In genomic region chr2:88735853-88736252, GRCh38 we compare ENCODE assay signal across 9 cellular contexts. TPM values are rescaled to one million over a fixed set of nuclear protein-coding genes. Genes with fewer than 3 reads are reported as not detected.
DNase-seq lines count a peak whose midpoint lies in the region; FAIRE-seq and TF ChIP-seq lines count a peak whose summit lies in the region.
"Had no signal": no experiment of that assay in that cellular context is flagged by ENCODE, and none has a peak within 500 bp of the region (broad histone marks: within the 10 kb centered on the region; RNA-seq: fewer than 3 reads in every experiment).

No MANE protein-coding gene starts in this region.

- no peak for FAIRE-seq in GM12891 (lab: Jason Lieb, UNC)

- TF ChIP-seq POLR2A in GM12891 (IDR thresholded peaks at IDR 0.05; ENCODE audit: low read depth, low read length), result no peak

- DNase-seq in Ammon's horn (ENCODE audit: low spot score) (peak; percentile 24), HPDE6-E6E7 (ENCODE audit: extremely low spot score) (peak; percentile 51), putamen (ENCODE audit: low spot score) (peak; percentile 54), HuH-7 (ENCODE audit: low spot score) (no peak), GM12891 (ENCODE audit: insufficient read length, low spot score) (no peak), KG1 (lab: John Stamatoyannopoulos, UW) (no peak)
- DNase-seq in activated naive CD4-positive, alpha-beta T cell treated with anti-CD3 and anti-CD28 coated beads, Interleukin-2, amount 50 U/mL, for 16 hours, result peak; percentile 39
- DNase-seq in activated T-helper 1 cell treated with anti-CD3 and anti-CD28 coated beads, Interleukin-12 subunit alpha, Interleukin-12 subunit beta, Interleukin-2, Interleukin-4 antibody, amounts not matched to agents 30 ng/mL and 10 ng/mL and 1 ng/mL, durations not matched to agents 14 hours and 24 hours and 36 hours (ENCODE audit: low spot score), result no peak
- DNase-seq: CD8-positive, alpha-beta memory T cell had no signal

- peaks cover 20% of the 10 kb centered on the region for H3K4me1 Mint-ChIP-seq in activated T-helper 1 cell treated with anti-CD3 and anti-CD28 coated beads, Interleukin-12 subunit alpha, Interleukin-12 subunit beta, Interleukin-2, Interleukin-4 antibody, amounts not matched to agents 30 ng/mL and 10 ng/mL and 1 ng/mL, durations not matched to agents 14 hours and 24 hours and 36 hours (ENCODE audit: low read depth)

- H3K4me3 Mint-ChIP-seq in activated T-helper 1 cell treated with anti-CD3 and anti-CD28 coated beads, Interleukin-12 subunit alpha, Interleukin-12 subunit beta, Interleukin-2, Interleukin-4 antibody, amounts not matched to agents 30 ng/mL and 10 ng/mL and 1 ng/mL, durations not matched to agents 14 hours and 24 hours and 36 hours, result no peak overlapping the region
- H3K4me3 Mint-ChIP-seq: CD8-positive, alpha-beta memory T cell had no signal

- H3K27me3 Mint-ChIP-seq in activated T-helper 1 cell treated with anti-CD3 and anti-CD28 coated beads, Interleukin-12 subunit alpha, Interleukin-12 subunit beta, Interleukin-2, Interleukin-4 antibody, amounts not matched to agents 30 ng/mL and 10 ng/mL and 1 ng/mL, durations not matched to agents 14 hours and 24 hours and 36 hours (ENCODE audit: insufficient read depth), result no peaks in the 10 kb centered on the region
- H3K27me3 Mint-ChIP-seq: CD8-positive, alpha-beta memory T cell had no signal

- H3K36me3 Mint-ChIP-seq in activated T-helper 1 cell treated with anti-CD3 and anti-CD28 coated beads, Interleukin-12 subunit alpha, Interleukin-12 subunit beta, Interleukin-2, Interleukin-4 antibody, amounts not matched to agents 30 ng/mL and 10 ng/mL and 1 ng/mL, durations not matched to agents 14 hours and 24 hours and 36 hours (ENCODE audit: low read depth), result peaks cover 25% of the 10 kb centered on the region

- intact Hi-C loops in activated T-helper 1 cell treated with anti-CD3 and anti-CD28 coated beads, Interleukin-12 subunit alpha, Interleukin-12 subunit beta, Interleukin-2, Interleukin-4 antibody, amounts not matched to agents 30 ng/mL and 10 ng/mL and 1 ng/mL, durations not matched to agents 14 hours and 24 hours and 36 hours (cut with micrococcal nuclease), result no loop called here

- H3K27ac Mint-ChIP-seq in activated T-helper 1 cell treated with anti-CD3 and anti-CD28 coated beads, Interleukin-12 subunit alpha, Interleukin-12 subunit beta, Interleukin-2, Interleukin-4 antibody, amounts not matched to agents 30 ng/mL and 10 ng/mL and 1 ng/mL, durations not matched to agents 14 hours and 24 hours and 36 hours, result no peak overlapping the region

- no peaks in the 10 kb centered on the region for H3K9me3 Mint-ChIP-seq in activated T-helper 1 cell treated with anti-CD3 and anti-CD28 coated beads, Interleukin-12 subunit alpha, Interleukin-12 subunit beta, Interleukin-2, Interleukin-4 antibody, amounts not matched to agents 30 ng/mL and 10 ng/mL and 1 ng/mL, durations not matched to agents 14 hours and 24 hours and 36 hours
- H3K9me3 Mint-ChIP-seq: CD8-positive, alpha-beta memory T cell had no signal

TF ChIP-seq in GM12891, 5 proteins besides CTCF, POLR2A, EP300 and RAD21:
- no peak for TF ChIP-seq PAX5 (IDR thresholded peaks at IDR 0.05; ENCODE audit: insufficient read depth, low read length, severe bottlenecking)
- no peak for TF ChIP-seq POU2F2 (IDR thresholded peaks at IDR 0.05; ENCODE audit: low read depth, low read length)
- TF ChIP-seq POLR2AphosphoS5 (IDR thresholded peaks at IDR 0.05; ENCODE audit: low read depth, low read length), result no peak
- no peak for TF ChIP-seq TAF1 (IDR thresholded peaks at IDR 0.05; ENCODE audit: low read depth, low read length)
- no peak for TF ChIP-seq SPI1 (IDR thresholded peaks at IDR 0.05; ENCODE audit: low read depth, low read length)
TF ChIP-seq in GM12891: peak in this region for 0.

RNA-seq across cellular contexts. Expression of gene RPIA, which starts 44.4 kb away (rescaled TPM):
- 79.1 and 83.1 TPM in 2 replicates for total RNA-seq in activated T-helper 1 cell treated with anti-CD3 and anti-CD28 coated beads, Interleukin-12 subunit alpha, Interleukin-12 subunit beta, Interleukin-2, Interleukin-4 antibody, amounts not matched to agents 30 ng/mL and 10 ng/mL and 1 ng/mL, durations not matched to agents 14 hours and 24 hours and 36 hours
- polyA plus RNA-seq in GM12891 (2012; ENCODE audit: low read depth, missing spikeins), result 29.1 TPM

Comparison
In these comparisons a context has a peak if more than half of its experiments do, and no peak if none do; other contexts are left out.
1. DNase-seq: peak in Ammon's horn (single experiment), HPDE6-E6E7 (single experiment), activated naive CD4-positive, alpha-beta T cell treated with anti-CD3 and anti-CD28 coated beads, Interleukin-2, amount 50 U/mL, for 16 hours (single experiment) and putamen (single experiment); none in activated T-helper 1 cell treated with anti-CD3 and anti-CD28 coated beads, Interleukin-12 subunit alpha, Interleukin-12 subunit beta, Interleukin-2, Interleukin-4 antibody, amounts not matched to agents 30 ng/mL and 10 ng/mL and 1 ng/mL, durations not matched to agents 14 hours and 24 hours and 36 hours (single experiment), HuH-7 (single experiment), GM12891 (single experiment) and KG1 (single experiment).